8 cellular contexts compared by ENCODE assay signal in the genomic region with DNA sequence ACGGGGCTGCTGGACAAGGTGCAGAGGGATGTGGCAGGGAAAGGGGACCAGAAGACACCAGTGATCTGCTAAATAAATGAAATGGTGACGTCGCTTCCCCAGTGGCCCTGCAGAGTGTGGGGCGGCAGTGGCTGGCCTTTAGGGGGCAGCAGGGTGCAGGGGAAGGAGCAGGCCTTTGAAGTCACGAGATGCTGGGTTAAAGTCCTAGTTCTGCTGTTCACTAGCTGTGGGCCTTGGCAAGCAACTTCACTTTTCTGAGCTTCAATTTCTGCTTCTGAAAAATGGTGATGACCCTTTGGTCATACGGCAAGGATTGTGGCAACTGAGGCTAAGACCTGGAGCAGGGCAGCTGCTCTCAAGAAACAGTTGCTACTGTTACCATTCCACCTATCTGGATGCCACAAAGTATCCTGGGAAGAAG. TPM values are rescaled to one million over a fixed set of nuclear protein-coding genes. Genes with fewer than 3 reads are reported as not detected.
DNase-seq lines count a peak whose midpoint lies in the region; ATAC-seq and TF ChIP-seq lines count a peak whose summit lies in the region.

No MANE protein-coding gene starts in this region.

- no peaks in the 10 kb centered on the region for H3K79me2 ChIP-seq in Loucy (ENCODE audit: insufficient read depth, low read length)

- peak; percentile 84 for TF ChIP-seq CTCF in AG09309 (IDR thresholded peaks at IDR 0.05; ENCODE audit: control insufficient read depth, insufficient read depth, low read depth, low read length, missing control alignments)
- peak; percentile 90 for TF ChIP-seq CTCF in Loucy (conservative IDR thresholded peaks at IDR 0.05; ENCODE audit: low read length)
- peak; percentile 93 for TF ChIP-seq CTCF in foreskin keratinocyte (conservative IDR thresholded peaks at IDR 0.05)
- TF ChIP-seq CTCF in progenitor cell of endocrine pancreas (IDR thresholded peaks at IDR 0.05; ENCODE audit: unreplicated experiment): peak; percentile 69

- H2AFZ ChIP-seq in Loucy (ENCODE audit: low read length): no peak overlapping the region

- no peaks in the 10 kb centered on the region for H3K9me3 ChIP-seq in Loucy (ENCODE audit: insufficient read depth, low read depth, low read length)

- H3K27me3 Mint-ChIP-seq in progenitor cell of endocrine pancreas: no peaks in the 10 kb centered on the region

- H3K4me1 Mint-ChIP-seq in progenitor cell of endocrine pancreas (ENCODE audit: low read depth): no peaks in the 10 kb centered on the region

- H3K36me3 ChIP-seq in Loucy (ENCODE audit: insufficient read depth, low read length): no peaks in the 10 kb centered on the region

- no peak overlapping the region for H3K27ac Mint-ChIP-seq in progenitor cell of endocrine pancreas

- no peak overlapping the region for H3K4me3 Mint-ChIP-seq in progenitor cell of endocrine pancreas (ENCODE audit: low read depth)

- H3K36me3 Mint-ChIP-seq in progenitor cell of endocrine pancreas (ENCODE audit: insufficient read depth): peaks cover 19% of the 10 kb centered on the region

- H3K4me2 ChIP-seq in Loucy (ENCODE audit: low read depth, low read length, poor library complexity, severe bottlenecking): no peak overlapping the region

- no peak overlapping the region for H3K27ac ChIP-seq in foreskin keratinocyte

- H3K27me3 ChIP-seq in Loucy (ENCODE audit: insufficient read depth, low read length, poor library complexity, severe bottlenecking) (no peaks in the 10 kb centered on the region), foreskin keratinocyte (no peaks in the 10 kb centered on the region)

- no peaks in the 10 kb centered on the region for H3K9me2 ChIP-seq in Loucy (replicated peaks; ENCODE audit: low read depth, low read length)

- no peak overlapping the region for H3K4me3 ChIP-seq in AG09309 (ENCODE audit: control insufficient read depth, low read depth, low read length)
- H3K4me3 ChIP-seq in Loucy (ENCODE audit: low read length, poor library complexity, severe bottlenecking): no peak overlapping the region

- DNase-seq in AG09309 (ENCODE audit: low read depth) (no peak), GM19240 (ENCODE audit: insufficient read length, low spot score) (peak; percentile 60), SHP77 treated with DMSO at 0.1 percent for 48 hours (lab: John Stamatoyannopoulos, UW) (peak; percentile 72), foreskin keratinocyte (peak in 1 of 2 donors; percentile 47), progenitor cell of endocrine pancreas (ENCODE audit: low spot score, unreplicated experiment) (no peak), cortex of kidney (lab: John Stamatoyannopoulos, UW) (no peak)
- peak; percentile 69 for DNase-seq in activated effector memory CD4-positive, alpha-beta T cell treated with Interleukin-2 at 50 U/mL for 16 hours

- no peaks in the 10 kb centered on the region for H3K9me3 Mint-ChIP-seq in progenitor cell of endocrine pancreas (ENCODE audit: low read depth)

- no peaks in the 10 kb centered on the region for H4K20me1 ChIP-seq in Loucy (ENCODE audit: insufficient read depth, low read length, poor library complexity, severe bottlenecking)

- peaks cover 6% of the 10 kb centered on the region for H3K4me1 ChIP-seq in Loucy (ENCODE audit: insufficient read depth, low read length, poor library complexity, severe bottlenecking)
- H3K4me1 ChIP-seq in foreskin keratinocyte: no peaks in the 10 kb centered on the region

- no peaks in the 10 kb centered on the region for H3F3A ChIP-seq in Loucy (ENCODE audit: low read depth)

- peak; percentile 61 for ATAC-seq in foreskin keratinocyte

- no peak overlapping the region for H3K9ac ChIP-seq in Loucy (ENCODE audit: low read depth, low read length, poor library complexity, severe bottlenecking)

RNA-seq across cellular contexts. Expression of gene GALE, which starts 9.2 kb away (rescaled TPM):
- total RNA-seq in foreskin keratinocyte (88.0 and 93.3 TPM in 2 replicates), progenitor cell of endocrine pancreas (49.9 and 53.3 TPM in 2 replicates)
- 112 TPM in 2 replicates for polyA plus RNA-seq in foreskin keratinocyte

RNA-seq across cellular contexts. Expression of gene HMGCL, which starts 15.5 kb away (rescaled TPM):
- total RNA-seq in foreskin keratinocyte: 19.2 and 20.8 TPM in 2 replicates
- 22.2 and 24.6 TPM in 2 replicates for polyA plus RNA-seq in foreskin keratinocyte
- 30.0 and 30.3 TPM in 2 replicates for total RNA-seq in progenitor cell of endocrine pancreas

RNA-seq across cellular contexts. Expression of gene LYPLA2, which starts 18.8 kb away (rescaled TPM):
- 69.0 and 75.3 TPM in 2 replicates for total RNA-seq in foreskin keratinocyte
- polyA plus RNA-seq in foreskin keratinocyte: 99.8 and 104 TPM in 2 replicates
- total RNA-seq in progenitor cell of endocrine pancreas: 109 and 115 TPM in 2 replicates

RNA-seq across cellular contexts. Expression of gene PITHD1, which starts 31.5 kb away (rescaled TPM):
- 45.3 and 47.0 TPM in 2 replicates for total RNA-seq in foreskin keratinocyte
- 42.5 and 44.0 TPM in 2 replicates for polyA plus RNA-seq in foreskin keratinocyte
- total RNA-seq in progenitor cell of endocrine pancreas: 52.8 and 53.8 TPM in 2 replicates

RNA-seq across cellular contexts. Expression of gene FUCA1, which starts 58.3 kb away (rescaled TPM):
- 9.2 and 11.1 TPM in 2 replicates for total RNA-seq in foreskin keratinocyte
- polyA plus RNA-seq in foreskin keratinocyte: 7.5 and 8.7 TPM in 2 replicates
- total RNA-seq in progenitor cell of endocrine pancreas: 18.1 and 18.8 TPM in 2 replicates

Comparison
In these comparisons a context has a peak if more than half of its experiments do, and no peak if none do; other contexts are left out.
1. DNase-seq: peak in GM19240 (single experiment), SHP77 treated with DMSO at 0.1 percent for 48 hours (single experiment) and activated effector memory CD4-positive, alpha-beta T cell treated with Interleukin-2 at 50 U/mL for 16 hours (single experiment); none in AG09309 (single experiment), progenitor cell of endocrine pancreas (single experiment) and cortex of kidney (single experiment).
2. Peak in every context shown above with its lines, with median percentiles within 50 percentile points of each other: CTCF ChIP-seq.